In genomic region chr5:142323480-142324376, GRCh38 we compare ENCODE assay signal across 8 cellular contexts. TPM values are rescaled to one million over a fixed set of nuclear protein-coding genes. Genes with fewer than 3 reads are reported as not detected.
DNase-seq lines count a peak whose midpoint lies in the region; ATAC-seq, FAIRE-seq and TF ChIP-seq lines count a peak whose summit lies in the region.

No MANE protein-coding gene starts in this region.

- in situ Hi-C loops in Panc1 (cut with HindIII; ENCODE audit: low pct_unique_long_range_greater_than_20kb, low sequenced_read_pairs), result no loop called here

- H3K4me3 ChIP-seq in GM12864 (ENCODE audit: low read depth, low read length), result peak overlapping the region; percentile 56
- H3K4me3 ChIP-seq in Panc1 (ENCODE audit: low read depth in 2 of 2, low read length in 2 of 2), result peak overlapping the region; percentile 83 to 96
- peak overlapping the region; percentile 87 to 91 for H3K4me3 ChIP-seq in duodenal mucosa (ENCODE audit: low read depth in 1 of 2, low read length in 2 of 2)

- peak overlapping the region; percentile 83 to 94 for H3K9ac ChIP-seq in duodenal mucosa (ENCODE audit: low read depth in 1 of 2, low read length in 2 of 2)

- FAIRE-seq in frontal cortex (lab: Jason Lieb, UNC), result no peak

- no peaks in the 10 kb centered on the region for H3K9me3 Mint-ChIP-seq in mesothelial cell of epicardium

- H3K27ac Mint-ChIP-seq in mesothelial cell of epicardium, result peak overlapping the region; percentile 78

- intact Hi-C loops in Panc1 (cut with micrococcal nuclease; ENCODE audit: unreplicated experiment), result loop anchor here (2.0 to 5.0 kb wide), 2 partner anchors 156 to 225 kb away; no protein-coding TSS in a partner anchor

- peaks cover 68% of the 10 kb centered on the region for H3K4me1 Mint-ChIP-seq in mesothelial cell of epicardium

- H3K4me1 ChIP-seq in Panc1 (ENCODE audit: control insufficient read depth, insufficient read depth, low read length) (peaks cover 56% of the 10 kb centered on the region), duodenal mucosa (ENCODE audit: control insufficient read depth in 1 of 2, insufficient read depth in 2 of 2, low read length in 2 of 2) (peaks cover 42 to 58% of the 10 kb centered on the region in 2 donors)

- TF ChIP-seq CTCF in GM12864 (IDR thresholded peaks at IDR 0.05; ENCODE audit: low read depth, low read length, missing control alignments), result no peak
- no peak for TF ChIP-seq CTCF in Panc1 (IDR thresholded peaks at IDR 0.05)
- TF ChIP-seq CTCF in mesothelial cell of epicardium (IDR thresholded peaks at IDR 0.05; ENCODE audit: unreplicated experiment), result no peak

- no peaks in the 10 kb centered on the region for H3K36me3 Mint-ChIP-seq in mesothelial cell of epicardium

- H3K27ac ChIP-seq in Panc1 (ENCODE audit: low read length), result peak overlapping the region; percentile 95
- peak overlapping the region; percentile 77 for H3K27ac ChIP-seq in duodenal mucosa (ENCODE audit: low read depth, low read length)

- H3K27me3 ChIP-seq in Panc1 (ENCODE audit: control insufficient read depth, insufficient read depth, low read length) (no peaks in the 10 kb centered on the region), duodenal mucosa (ENCODE audit: control insufficient read depth in 1 of 2, insufficient read depth in 2 of 2, low read length in 2 of 2) (peaks cover 5 to 7% of the 10 kb centered on the region in 2 donors)

- peaks cover 83% of the 10 kb centered on the region for H3K27me3 Mint-ChIP-seq in mesothelial cell of epicardium (ENCODE audit: low read depth)

- H3K36me3 ChIP-seq in Panc1 (ENCODE audit: control insufficient read depth, insufficient read depth, low read length) (peaks cover 10% of the 10 kb centered on the region; the same call in 1 of the 2 replicates), duodenal mucosa (ENCODE audit: control insufficient read depth in 1 of 2, insufficient read depth in 2 of 2, low read length in 2 of 2) (no peaks in the 10 kb centered on the region)

- H3K4me3 Mint-ChIP-seq in mesothelial cell of epicardium, result peak overlapping the region; percentile 79

- CTCF ChIA-PET in Panc1 (lab: Charles Lee), result interaction anchor here (0.8 to 1.0 kb wide), 2 partner anchors 225 to 226 kb away, joined by 3 to 6 read pairs; no protein-coding TSS in a partner anchor

- DNase-seq in GM12864 (ENCODE audit: low read depth) (no peak), Panc1 (ENCODE audit: low read depth, low spot score) (no peak), mesothelial cell of epicardium (ENCODE audit: low spot score in 2 of 2, unreplicated experiment in 2 of 2) (no peak), frontal cortex (ENCODE audit: low spot score in 2 of 2) (no peak), foreskin melanocyte (no peak)

- H3K9me3 ChIP-seq in Panc1 (ENCODE audit: control insufficient read depth, insufficient read depth, low read depth, low read length) (no peaks in the 10 kb centered on the region), duodenal mucosa (ENCODE audit: control insufficient read depth in 1 of 2, low read length in 2 of 2) (no peaks in the 10 kb centered on the region)

- no peak for ATAC-seq in Panc1
- ATAC-seq in HG02973 (IDR thresholded peaks at IDR 0.05; ENCODE audit: unreplicated experiment), result no peak
- ATAC-seq in HG02981 (IDR thresholded peaks at IDR 0.05; ENCODE audit: unreplicated experiment), result no peak

- POLR2A ChIA-PET in Panc1 (lab: Charles Lee), result interaction anchor here (0.7 to 1.4 kb wide), 3 partner anchors 36 to 762 kb away, joined by 6 to 10 read pairs (median 6); no protein-coding TSS in a partner anchor

- TSS peak; percentile 62 for BruUV-seq in Panc1 (replicated peaks; lab: Mats Ljungman, UMichigan)

RNA-seq across cellular contexts. Expression of gene SPRY4, which starts 1.1 kb away (rescaled TPM):
- total RNA-seq in Panc1 (2021; ENCODE audit: unreplicated experiment) (35.6 TPM), mesothelial cell of epicardium (21.3 to 21.5 TPM (median 21.4 TPM) in 3 replicates), frontal cortex (4.5 TPM)
- polyA plus RNA-seq in Panc1 (2012; ENCODE audit: insufficient read length), result 50.9 TPM
